In genomic region chr6:2940010-2940850, GRCh38 we compare ENCODE assay signal across 8 cellular contexts. TPM values are rescaled to one million over a fixed set of nuclear protein-coding genes. Genes with fewer than 3 reads are reported as not detected.
DNase-seq lines count a peak whose midpoint lies in the region; ATAC-seq and TF ChIP-seq lines count a peak whose summit lies in the region.

No MANE protein-coding gene starts in this region.

- peak in 1 of 4 donors; percentile 19 for TF ChIP-seq POLR2A in esophagus squamous epithelium (IDR thresholded peaks at IDR 0.05)

- H3K4me2 ChIP-seq in neuronal stem cell (ENCODE audit: insufficient read depth, low read length, poor library complexity, severe bottlenecking) = no peak overlapping the region

- peak overlapping the region; percentile 71 for H3K27ac ChIP-seq in KOPT-K1 (ENCODE audit: low read depth, low read length, poor library complexity, severe bottlenecking)
- H3K27ac ChIP-seq in neuronal stem cell (replicated peaks; ENCODE audit: low read length) = no peak overlapping the region
- H3K27ac ChIP-seq in esophagus squamous epithelium = peak overlapping the region in 1 of 4 donors; percentile 12

- no peaks in the 10 kb centered on the region for H3K27me3 ChIP-seq in neuronal stem cell (ENCODE audit: control insufficient read depth in 3 of 3, insufficient read depth in 3 of 3, low read depth in 1 of 3, low read length in 3 of 3)
- no peaks in the 10 kb centered on the region for H3K27me3 ChIP-seq in BE2C
- no peaks in the 10 kb centered on the region for H3K27me3 ChIP-seq in esophagus squamous epithelium

- H3K36me3 ChIP-seq in KOPT-K1 (ENCODE audit: insufficient read depth, low read length) = no peaks in the 10 kb centered on the region
- H3K36me3 ChIP-seq in neuronal stem cell (replicated peaks in 1 of 2; ENCODE audit: control insufficient read depth in 2 of 2, insufficient read depth in 2 of 2, low read length in 2 of 2) = no peaks in the 10 kb centered on the region
- no peaks in the 10 kb centered on the region for H3K36me3 ChIP-seq in BE2C
- no peaks in the 10 kb centered on the region for H3K36me3 ChIP-seq in esophagus squamous epithelium

- no peak overlapping the region for H3K9ac ChIP-seq in neuronal stem cell (ENCODE audit: low read depth, low read length, poor library complexity)

- no peak for TF ChIP-seq CTCF in BE2C (IDR thresholded peaks at IDR 0.05; ENCODE audit: low read depth, low read length)
- no peak for TF ChIP-seq CTCF in esophagus squamous epithelium (IDR thresholded peaks at IDR 0.05)

- no peak overlapping the region for H3K14ac ChIP-seq in neuronal stem cell (ENCODE audit: low read length)

- no peak overlapping the region for H4K8ac ChIP-seq in neuronal stem cell (ENCODE audit: low read depth, low read length)

- no CpG with 5 or more reads among the region's 26 CpGs for WGBS in neuronal stem cell (ENCODE audit: extremely low coverage in 2 of 2, insufficient read length in 2 of 2, insufficient replicate concordance in 1 of 2), 2 donors
- 65 to 78% methylated on average over 24 to 26 of the region's 26 CpGs for WGBS in esophagus squamous epithelium, 2 donors

- H4K91ac ChIP-seq in neuronal stem cell (ENCODE audit: low read depth, low read length, poor library complexity) = no peak overlapping the region

- intact Hi-C loops in esophagus squamous epithelium (cut with DNase I) = no loop called here

- no peak overlapping the region for H2AK5ac ChIP-seq in neuronal stem cell (ENCODE audit: low read depth, low read length)

- ATAC-seq in GM21526 (IDR thresholded peaks at IDR 0.05; ENCODE audit: low FRiP score, unreplicated experiment) = peak; percentile 85

- no peak overlapping the region for H2BK12ac ChIP-seq in neuronal stem cell (ENCODE audit: low read length)

- H3K79me1 ChIP-seq in neuronal stem cell (ENCODE audit: low read depth, low read length) = peaks cover 2% of the 10 kb centered on the region

- H3K4ac ChIP-seq in neuronal stem cell (ENCODE audit: low read length) = no peak overlapping the region

- no peak overlapping the region for H2BK15ac ChIP-seq in neuronal stem cell (ENCODE audit: low read length)

- H3K18ac ChIP-seq in neuronal stem cell (ENCODE audit: low read length) = peak overlapping the region; percentile 38

- H3K4me3 ChIP-seq in neuronal stem cell (ENCODE audit: low read length in 2 of 2) = no peak overlapping the region
- H3K4me3 ChIP-seq in BE2C (ENCODE audit: low read depth, low read length) = no peak overlapping the region
- H3K4me3 ChIP-seq in esophagus squamous epithelium = peak overlapping the region in 1 of 4 donors; percentile 15

- peaks cover 0 to 7% of the 10 kb centered on the region in 2 donors for H3K4me1 ChIP-seq in neuronal stem cell (ENCODE audit: control insufficient read depth in 2 of 2, insufficient read depth in 1 of 2, low read depth in 1 of 2, low read length in 2 of 2)
- H3K4me1 ChIP-seq in BE2C = no peaks in the 10 kb centered on the region
- peaks cover 0 to 14% (median 0%) of the 10 kb centered on the region in 3 donors for H3K4me1 ChIP-seq in esophagus squamous epithelium

- peaks cover 13% of the 10 kb centered on the region for H3K9me3 ChIP-seq in KOPT-K1 (ENCODE audit: insufficient read depth, low read length, poor library complexity, severe bottlenecking)
- H3K9me3 ChIP-seq in neuronal stem cell (replicated peaks in 1 of 2; ENCODE audit: control insufficient read depth in 2 of 2, insufficient read depth in 1 of 2, low read depth in 1 of 2, low read length in 2 of 2) = no peaks in the 10 kb centered on the region
- H3K9me3 ChIP-seq in BE2C = no peaks in the 10 kb centered on the region; the same call in 1 of the 2 replicates
- no peaks in the 10 kb centered on the region for H3K9me3 ChIP-seq in esophagus squamous epithelium

- H2BK5ac ChIP-seq in neuronal stem cell (ENCODE audit: low read length) = no peak overlapping the region

- H2BK120ac ChIP-seq in neuronal stem cell (ENCODE audit: low read depth, low read length) = no peak overlapping the region

- DNase-seq in GDM1 (lab: John Stamatoyannopoulos, UW) = peak; percentile 28
- DNase-seq in activated T-cell treated with anti-CD3 and anti-CD28 coated beads for 48 hours (ENCODE audit: low read depth) = peak; percentile 70
- DNase-seq in neuronal stem cell (ENCODE audit: low spot score) = no peak
- no peak for DNase-seq in BE2C
- no peak for DNase-seq in DMS 273 treated with DMSO at 0.1 percent for 48 hours (lab: John Stamatoyannopoulos, UW)
- DNase-seq in esophagus squamous epithelium (lab: John Stamatoyannopoulos, UW) = no peak

- no peak overlapping the region for H2AFZ ChIP-seq in neuronal stem cell (ENCODE audit: low read length)

- H3K23ac ChIP-seq in neuronal stem cell (ENCODE audit: low read depth, low read length, poor library complexity) = no peak overlapping the region

RNA-seq across cellular contexts. Expression of gene SERPINB6, which starts 31.1 kb away (rescaled TPM):
- 8.4 TPM for polyA plus RNA-seq in neuronal stem cell (2013, experiment 1 of 2)
- polyA plus RNA-seq in neuronal stem cell (2013, experiment 2 of 2) = 9.3 TPM
- 58.5 TPM for polyA plus RNA-seq in BE2C (2012; ENCODE audit: insufficient read depth, insufficient read length, low read depth)
- 10 to 100 TPM; 76.6 to 95.7 (median 84.4) TPM for total RNA-seq in esophagus squamous epithelium

RNA-seq across cellular contexts. Expression of gene SERPINB9, which starts 37.1 kb away (rescaled TPM):
- 0.96 TPM for polyA plus RNA-seq in neuronal stem cell (2013, experiment 1 of 2)
- polyA plus RNA-seq in neuronal stem cell (2013, experiment 2 of 2) = 1.1 TPM
- 0.86 TPM for polyA plus RNA-seq in BE2C (2012; ENCODE audit: insufficient read depth, insufficient read length, low read depth)
- total RNA-seq in esophagus squamous epithelium = 10 to 100 TPM in 2 of 4 donors, 1 to 10 TPM in 2; 7.5 to 40.4 (median 12.1) TPM

RNA-seq across cellular contexts. Expression of gene NQO2, which starts 59.5 kb away (rescaled TPM):
- 28.9 TPM for polyA plus RNA-seq in neuronal stem cell (2013, experiment 1 of 2)
- 28.0 TPM for polyA plus RNA-seq in neuronal stem cell (2013, experiment 2 of 2)
- polyA plus RNA-seq in BE2C (2012; ENCODE audit: insufficient read depth, insufficient read length, low read depth) = 19.9 TPM
- 10 to 100 TPM; 18.7 to 38.3 (median 26.5) TPM for total RNA-seq in esophagus squamous epithelium

Comparison
In these comparisons a context has a peak if more than half of its experiments do, and no peak if none do; other contexts are left out.
1. DNase-seq: peak in GDM1 (single experiment) and activated T-cell treated with anti-CD3 and anti-CD28 coated beads for 48 hours (single experiment); none in neuronal stem cell (single experiment), BE2C (single experiment), DMS 273 treated with DMSO at 0.1 percent for 48 hours (single experiment) and esophagus squamous epithelium (single experiment).